1 cellular context compared by ENCODE assay signal in genomic region chr7:30791126-30791525, GRCh38.
TF ChIP-seq lines count a peak whose summit lies in the region.

No MANE protein-coding gene starts in this region.

TF ChIP-seq in SK-N-SH treated with all-trans-retinoic acid at 6 μM for 48 hours, 23 proteins besides CTCF, POLR2A, EP300 and RAD21 (continued from another document):
- no peak for TF ChIP-seq PATZ1 (CRISPR knock-in tag; IDR thresholded peaks at IDR 0.05; ENCODE audit: borderline replicate concordance)
- no peak for TF ChIP-seq CREB5 (CRISPR knock-in tag; IDR thresholded peaks at IDR 0.05; ENCODE audit: low read depth)
- TF ChIP-seq POU6F1 (CRISPR knock-in tag; IDR thresholded peaks at IDR 0.05; ENCODE audit: borderline replicate concordance, low read depth) = no peak
- TF ChIP-seq ZC3H10 (CRISPR knock-in tag; IDR thresholded peaks at IDR 0.05) = no peak
- no peak for TF ChIP-seq BACH2 (CRISPR knock-in tag; IDR thresholded peaks at IDR 0.05; ENCODE audit: borderline replicate concordance)
- no peak for TF ChIP-seq ESRRG (CRISPR knock-in tag; IDR thresholded peaks at IDR 0.05)
- TF ChIP-seq ZNF565 (CRISPR knock-in tag; conservative IDR thresholded peaks at IDR 0.05; ENCODE audit: low read depth) = no peak
- no peak for TF ChIP-seq ZFP30 (CRISPR knock-in tag; IDR thresholded peaks at IDR 0.05)
- no peak for TF ChIP-seq CSRNP3 (CRISPR knock-in tag; IDR thresholded peaks at IDR 0.05)
